ENCODE assay signal across 1 cellular context in the genomic region with DNA sequence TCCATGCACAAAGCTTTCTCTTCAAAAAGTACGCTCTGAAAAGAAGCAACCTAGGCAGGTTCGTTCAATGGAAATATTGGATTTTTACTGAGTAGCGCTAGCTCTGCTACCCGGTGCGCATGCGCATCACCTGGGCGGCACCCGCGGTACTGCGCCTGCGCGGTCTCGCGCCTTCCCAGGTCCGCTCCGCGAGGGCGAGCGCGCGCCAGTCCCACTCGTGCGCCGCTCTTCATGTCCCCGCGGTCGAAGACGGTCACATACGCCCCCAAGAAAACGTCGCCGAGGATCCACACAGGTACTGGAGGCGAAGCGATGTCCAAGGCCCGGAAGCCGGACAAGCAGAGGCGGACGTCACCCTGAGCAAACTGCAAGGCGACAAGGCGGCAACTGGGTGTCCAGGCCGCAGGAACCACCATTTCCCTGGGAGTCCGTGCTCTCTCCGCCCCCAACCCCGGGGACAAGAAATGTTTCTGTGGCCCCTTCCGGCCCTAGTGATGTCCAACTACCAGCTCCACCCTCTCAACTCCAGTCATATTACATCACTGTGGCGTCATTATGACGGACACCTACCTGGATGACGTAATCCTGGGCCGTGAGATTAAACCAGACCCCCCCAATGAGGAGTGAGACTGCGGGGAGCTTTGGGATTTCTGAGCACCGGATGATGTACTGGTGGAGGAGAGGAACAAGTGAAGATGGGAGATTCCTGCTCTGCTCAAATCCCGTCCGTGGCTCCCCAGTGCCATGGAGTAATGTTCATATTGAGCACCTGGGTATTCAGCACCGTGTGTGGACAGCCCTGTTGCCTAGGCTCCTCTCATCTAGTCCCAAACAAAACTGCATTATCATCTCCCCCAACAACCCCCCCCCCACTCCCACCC.
A peak's percentile ranks its signal among the peaks of the same experiment; 100 is the strongest.
TF ChIP-seq lines count a peak whose summit lies in the region.

No MANE protein-coding gene starts in this region.

TF ChIP-seq in K562, 482 proteins besides CTCF, POLR2A, EP300 and RAD21 (continues in another document):
- peak; percentile 48 for TF ChIP-seq TAF1 (IDR thresholded peaks at IDR 0.05; ENCODE audit: control insufficient read depth, extremely low read depth, insufficient read depth, low read length, severe bottlenecking)
- TF ChIP-seq SAFB (IDR thresholded peaks at IDR 0.05; ENCODE audit: borderline replicate concordance, low read depth, low read length), result peak; percentile 57; the same call in 1 of the 2 replicates
- TF ChIP-seq ZFP36 (IDR thresholded peaks at IDR 0.05; ENCODE audit: low read depth, low read length, partially characterized antibody), result peak; percentile 24
- no peak; the same call in 1 of the 2 replicates for TF ChIP-seq CGGBP1 (CRISPR knock-in tag; IDR thresholded peaks at IDR 0.05)
- 0 out of 2 replicates have a peak, but pooled peaks have one; percentile 55 for TF ChIP-seq ZFP91 (CRISPR knock-in tag; IDR thresholded peaks at IDR 0.05)
- TF ChIP-seq ZNF780A (CRISPR knock-in tag; IDR thresholded peaks at IDR 0.05), result no peak
- no peak; the same call in 1 of the 2 replicates for TF ChIP-seq OTX1 (CRISPR knock-in tag; IDR thresholded peaks at IDR 0.05)
- TF ChIP-seq ILF3 (IDR thresholded peaks at IDR 0.05; ENCODE audit: borderline replicate concordance), result no peak
- TF ChIP-seq ARID2 (IDR thresholded peaks at IDR 0.05), result peak; percentile 10; the same call in 1 of the 2 replicates
- TF ChIP-seq FOXK1 (CRISPR knock-in tag; IDR thresholded peaks at IDR 0.05; ENCODE audit: borderline replicate concordance), result peak; percentile 92
- TF ChIP-seq, protein P1, sequence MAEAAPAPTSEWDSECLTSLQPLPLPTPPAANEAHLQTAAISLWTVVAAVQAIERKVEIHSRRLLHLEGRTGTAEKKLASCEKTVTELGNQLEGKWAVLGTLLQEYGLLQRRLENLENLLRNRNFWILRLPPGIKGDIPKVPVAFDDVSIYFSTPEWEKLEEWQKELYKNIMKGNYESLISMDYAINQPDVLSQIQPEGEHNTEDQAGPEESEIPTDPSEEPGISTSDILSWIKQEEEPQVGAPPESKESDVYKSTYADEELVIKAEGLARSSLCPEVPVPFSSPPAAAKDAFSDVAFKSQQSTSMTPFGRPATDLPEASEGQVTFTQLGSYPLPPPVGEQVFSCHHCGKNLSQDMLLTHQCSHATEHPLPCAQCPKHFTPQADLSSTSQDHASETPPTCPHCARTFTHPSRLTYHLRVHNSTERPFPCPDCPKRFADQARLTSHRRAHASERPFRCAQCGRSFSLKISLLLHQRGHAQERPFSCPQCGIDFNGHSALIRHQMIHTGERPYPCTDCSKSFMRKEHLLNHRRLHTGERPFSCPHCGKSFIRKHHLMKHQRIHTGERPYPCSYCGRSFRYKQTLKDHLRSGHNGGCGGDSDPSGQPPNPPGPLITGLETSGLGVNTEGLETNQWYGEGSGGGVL (CRISPR knock-in tag; IDR thresholded peaks at IDR 0.05), result no peak
- peak; percentile 88; the same call in 1 of the 2 replicates for TF ChIP-seq POLR2AphosphoS2 (IDR thresholded peaks at IDR 0.05; ENCODE audit: low read length)
- TF ChIP-seq ZNF124 (CRISPR knock-in tag; IDR thresholded peaks at IDR 0.05), result no peak
- TF ChIP-seq, protein P2, sequence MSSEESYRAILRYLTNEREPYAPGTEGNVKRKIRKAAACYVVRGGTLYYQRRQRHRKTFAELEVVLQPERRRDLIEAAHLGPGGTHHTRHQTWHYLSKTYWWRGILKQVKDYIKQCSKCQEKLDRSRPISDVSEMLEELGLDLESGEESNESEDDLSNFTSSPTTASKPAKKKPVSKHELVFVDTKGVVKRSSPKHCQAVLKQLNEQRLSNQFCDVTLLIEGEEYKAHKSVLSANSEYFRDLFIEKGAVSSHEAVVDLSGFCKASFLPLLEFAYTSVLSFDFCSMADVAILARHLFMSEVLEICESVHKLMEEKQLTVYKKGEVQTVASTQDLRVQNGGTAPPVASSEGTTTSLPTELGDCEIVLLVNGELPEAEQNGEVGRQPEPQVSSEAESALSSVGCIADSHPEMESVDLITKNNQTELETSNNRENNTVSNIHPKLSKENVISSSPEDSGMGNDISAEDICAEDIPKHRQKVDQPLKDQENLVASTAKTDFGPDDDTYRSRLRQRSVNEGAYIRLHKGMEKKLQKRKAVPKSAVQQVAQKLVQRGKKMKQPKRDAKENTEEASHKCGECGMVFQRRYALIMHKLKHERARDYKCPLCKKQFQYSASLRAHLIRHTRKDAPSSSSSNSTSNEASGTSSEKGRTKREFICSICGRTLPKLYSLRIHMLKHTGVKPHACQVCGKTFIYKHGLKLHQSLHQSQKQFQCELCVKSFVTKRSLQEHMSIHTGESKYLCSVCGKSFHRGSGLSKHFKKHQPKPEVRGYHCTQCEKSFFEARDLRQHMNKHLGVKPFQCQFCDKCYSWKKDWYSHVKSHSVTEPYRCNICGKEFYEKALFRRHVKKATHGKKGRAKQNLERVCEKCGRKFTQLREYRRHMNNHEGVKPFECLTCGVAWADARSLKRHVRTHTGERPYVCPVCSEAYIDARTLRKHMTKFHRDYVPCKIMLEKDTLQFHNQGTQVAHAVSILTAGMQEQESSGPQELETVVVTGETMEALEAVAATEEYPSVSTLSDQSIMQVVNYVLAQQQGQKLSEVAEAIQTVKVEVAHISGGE (CRISPR knock-in tag; IDR thresholded peaks at IDR 0.05), result peak in 2 of 3 experiments; percentile 42 to 89; a peak in 3 of 6 replicates
- TF ChIP-seq NR2C1 (IDR thresholded peaks at IDR 0.05), result 0 out of 2 replicates have a peak, but pooled peaks have one; percentile 5
- TF ChIP-seq NR2C1 (tag; IDR thresholded peaks at IDR 0.05), result peak; percentile 48; the same call in 1 of the 2 replicates
- TF ChIP-seq SNAPC5 (CRISPR knock-in tag; IDR thresholded peaks at IDR 0.05), result no peak
- TF ChIP-seq BCOR (IDR thresholded peaks at IDR 0.05), result no peak
- TF ChIP-seq YY1 (IDR thresholded peaks at IDR 0.05; ENCODE audit: borderline replicate concordance in 1 of 3, control insufficient read depth in 1 of 3, extremely low read depth in 1 of 3, insufficient read depth in 3 of 3, insufficient read length in 1 of 3, insufficient replicate concordance in 2 of 3, low read depth in 1 of 3, low read length in 2 of 3), result peak in 1 of 3 experiments; percentile 53
- no peak for TF ChIP-seq NFATC3 (IDR thresholded peaks at IDR 0.05)
- TF ChIP-seq PRMT5 (CRISPR knock-in tag; IDR thresholded peaks at IDR 0.05), result no peak
- peak; percentile 86; the same call in 1 of the 2 replicates for TF ChIP-seq ATF2 (CRISPR knock-in tag; IDR thresholded peaks at IDR 0.05)
- no peak for TF ChIP-seq KLF10 (CRISPR knock-in tag; IDR thresholded peaks at IDR 0.05)
- TF ChIP-seq, protein P3, sequence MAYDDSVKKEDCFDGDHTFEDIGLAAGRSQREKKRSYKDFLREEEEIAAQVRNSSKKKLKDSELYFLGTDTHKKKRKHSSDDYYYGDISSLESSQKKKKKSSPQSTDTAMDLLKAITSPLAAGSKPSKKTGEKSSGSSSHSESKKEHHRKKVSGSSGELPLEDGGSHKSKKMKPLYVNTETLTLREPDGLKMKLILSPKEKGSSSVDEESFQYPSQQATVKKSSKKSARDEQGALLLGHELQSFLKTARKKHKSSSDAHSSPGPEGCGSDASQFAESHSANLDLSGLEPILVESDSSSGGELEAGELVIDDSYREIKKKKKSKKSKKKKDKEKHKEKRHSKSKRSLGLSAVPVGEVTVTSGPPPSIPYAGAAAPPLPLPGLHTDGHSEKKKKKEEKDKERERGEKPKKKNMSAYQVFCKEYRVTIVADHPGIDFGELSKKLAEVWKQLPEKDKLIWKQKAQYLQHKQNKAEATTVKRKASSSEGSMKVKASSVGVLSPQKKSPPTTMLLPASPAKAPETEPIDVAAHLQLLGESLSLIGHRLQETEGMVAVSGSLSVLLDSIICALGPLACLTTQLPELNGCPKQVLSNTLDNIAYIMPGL (CRISPR knock-in tag; IDR thresholded peaks at IDR 0.05), result no peak
- no peak for TF ChIP-seq DDX20 (tag; IDR thresholded peaks at IDR 0.05; ENCODE audit: low read depth)
- peak; percentile 81 for TF ChIP-seq MTA1 (IDR thresholded peaks at IDR 0.05; ENCODE audit: borderline replicate concordance)
- TF ChIP-seq SP1 (CRISPR knock-in tag; IDR thresholded peaks at IDR 0.05), result peak; percentile 72
- TF ChIP-seq NEUROD1 (IDR thresholded peaks at IDR 0.05; ENCODE audit: borderline replicate concordance, low read depth, low read length, partially characterized antibody), result no peak
- peak; percentile 95 for TF ChIP-seq AFF4 (CRISPR knock-in tag; IDR thresholded peaks at IDR 0.05)
- peak; percentile 40 to 41; a peak in 2 of 4 replicates for TF ChIP-seq ARNT (IDR thresholded peaks at IDR 0.05)
- no peak for TF ChIP-seq POLR3G (IDR thresholded peaks at IDR 0.05; ENCODE audit: extremely low read depth, insufficient read length, insufficient replicate concordance)
- TF ChIP-seq MCM7 (IDR thresholded peaks at IDR 0.05), result no peak
- TF ChIP-seq ZFPM2 (CRISPR knock-in tag; IDR thresholded peaks at IDR 0.05), result no peak
- no peak for TF ChIP-seq ZNF3 (CRISPR knock-in tag; IDR thresholded peaks at IDR 0.05)
- no peak for TF ChIP-seq FOXJ3 (CRISPR knock-in tag; IDR thresholded peaks at IDR 0.05)
- TF ChIP-seq BRF1 (IDR thresholded peaks at IDR 0.05; ENCODE audit: borderline replicate concordance, extremely low read depth, insufficient read length), result no peak
- TF ChIP-seq PCBP1 (IDR thresholded peaks at IDR 0.05; ENCODE audit: low read depth, low read length, poor library complexity, severe bottlenecking), result no peak
- TF ChIP-seq ZNF140 (CRISPR knock-in tag; IDR thresholded peaks at IDR 0.05), result no peak
- TF ChIP-seq HDAC8 (tag; IDR thresholded peaks at IDR 0.05), result no peak
- no peak for TF ChIP-seq NFXL1 (CRISPR knock-in tag; IDR thresholded peaks at IDR 0.05)
- TF ChIP-seq NR4A1 (CRISPR knock-in tag; IDR thresholded peaks at IDR 0.05), result peak; percentile 86
- TF ChIP-seq NR4A1 (tag; IDR thresholded peaks at IDR 0.05), result peak; percentile 42; the same call in 1 of the 2 replicates
- TF ChIP-seq HDGF (IDR thresholded peaks at IDR 0.05), result peak; percentile 68; the same call in 1 of the 2 replicates
- no peak for TF ChIP-seq CHD2 (IDR thresholded peaks at IDR 0.05; ENCODE audit: low read depth, low read length)
- TF ChIP-seq SRSF7 (optimal IDR thresholded peaks at IDR 0.05; ENCODE audit: low read depth, low read length), result no peak
- TF ChIP-seq NR0B1 (IDR thresholded peaks at IDR 0.05; ENCODE audit: partially characterized antibody), result no peak
